ENCODE assay signal across 23 cellular contexts in genomic region chr10:118544401-118544948, GRCh38. TPM values are rescaled to one million over a fixed set of nuclear protein-coding genes. Genes with fewer than 3 reads are reported as not detected.
A peak's percentile ranks its signal among the peaks of the same experiment; 100 is the strongest.
DNase-seq lines count a peak whose midpoint lies in the region; ATAC-seq and TF ChIP-seq lines count a peak whose summit lies in the region.
"Had no signal": no experiment of that assay in that cellular context is flagged by ENCODE, and none has a peak within 500 bp of the region (broad histone marks: within the 10 kb centered on the region; RNA-seq: fewer than 3 reads in every experiment).

No MANE protein-coding gene starts in this region.

- CTCF ChIA-PET in PC-3 (lab: Charles Lee): interaction anchor here (0.8 kb wide), 1 partner anchor 121 kb away, joined by 3 read pairs; no protein-coding TSS in a partner anchor

- BruUV-seq in PC-3 (replicated peaks; lab: Mats Ljungman, UMichigan): no TSS peak

- intact Hi-C loops in PC-3 (cut with micrococcal nuclease): loop anchor here (1.0 to 10.0 kb wide), 2 partner anchors 80 to 1048 kb away; no protein-coding TSS in a partner anchor

- DNase-seq in PC-3: no peak
- DNase-seq in chondrocyte (ENCODE audit: low spot score): no peak
- no peak for DNase-seq in NK-92 treated with Interleukin-12 subunit alpha and Interleukin-12 subunit beta, amount 100 ng/mL, for 24 hours (lab: John Stamatoyannopoulos, UW)
- no peak for DNase-seq in SKM-1 (lab: John Stamatoyannopoulos, UW; ENCODE audit: unreplicated experiment)
- no peak for DNase-seq in H4 (ENCODE audit: low spot score)
- DNase-seq: central memory CD4-positive, alpha-beta T cell; kidney; midbrain; NCI-H187; NCI-H510A; occipital lobe; T1000; uterus had no signal

- H3K27me3 ChIP-seq in PC-3 (ENCODE audit: low read length): peaks cover 25% of the 10 kb centered on the region
- H3K27me3 ChIP-seq: thyroid gland, uterus had no signal

- no peaks in the 10 kb centered on the region for H3K4me1 Mint-ChIP-seq in chondrocyte (ENCODE audit: low read depth)
- H3K4me1 Mint-ChIP-seq in activated T-helper 17 cell treated with anti-CD3 and anti-CD28 coated beads, Interleukin-2, amount 50 U/mL, for 72 hours: no peaks in the 10 kb centered on the region
- H3K4me1 Mint-ChIP-seq: CD8-positive, alpha-beta memory T cell had no signal

- no peak overlapping the region for H3K4me3 Mint-ChIP-seq in chondrocyte (ENCODE audit: unreplicated experiment)
- H3K4me3 Mint-ChIP-seq in activated T-helper 17 cell treated with anti-CD3 and anti-CD28 coated beads, Interleukin-2, amount 50 U/mL, for 72 hours: no peak overlapping the region
- H3K4me3 Mint-ChIP-seq: CD8-positive, alpha-beta memory T cell had no signal

- H3K27me3 Mint-ChIP-seq in chondrocyte (ENCODE audit: low read depth): peaks cover 46% of the 10 kb centered on the region
- peaks cover 39% of the 10 kb centered on the region for H3K27me3 Mint-ChIP-seq in activated T-helper 17 cell treated with anti-CD3 and anti-CD28 coated beads, Interleukin-2, amount 50 U/mL, for 72 hours

- no peaks in the 10 kb centered on the region for H3K9me3 ChIP-seq in PC-3 (ENCODE audit: low read length)
- H3K9me3 ChIP-seq: thyroid gland, uterus had no signal

- no peaks in the 10 kb centered on the region for H3K9me3 Mint-ChIP-seq in chondrocyte (ENCODE audit: low read depth)
- no peaks in the 10 kb centered on the region for H3K9me3 Mint-ChIP-seq in activated T-helper 17 cell treated with anti-CD3 and anti-CD28 coated beads, Interleukin-2, amount 50 U/mL, for 72 hours
- H3K9me3 Mint-ChIP-seq: CD8-positive, alpha-beta memory T cell; naive thymus-derived CD4-positive, alpha-beta T cell had no signal

- no peaks in the 10 kb centered on the region for H3K36me3 ChIP-seq in PC-3 (ENCODE audit: low read depth, low read length)
- H3K36me3 ChIP-seq: thyroid gland, uterus had no signal

- H3K4me3 ChIP-seq in PC-3 (ENCODE audit: low read length): no peak overlapping the region
- H3K4me3 ChIP-seq: thyroid gland, uterus had no signal

- no peaks in the 10 kb centered on the region for H3K79me2 ChIP-seq in PC-3 (ENCODE audit: low read length)

- H4K20me1 ChIP-seq in PC-3 (ENCODE audit: low read length): no peaks in the 10 kb centered on the region

- no peak overlapping the region for H3K9ac ChIP-seq in PC-3 (ENCODE audit: low read length)

- POLR2A ChIA-PET in PC-3 (lab: Charles Lee; ENCODE audit: unreplicated experiment): no interaction called here

- TF ChIP-seq CTCF in 22Rv1 (IDR thresholded peaks at IDR 0.05) (peak; percentile 42), PC-3 (conservative IDR thresholded peaks at IDR 0.05; ENCODE audit: low read depth, low read length) (0 out of 2 replicates have a peak, but pooled peaks have one; percentile 39), chondrocyte (IDR thresholded peaks at IDR 0.05) (peak; percentile 38)

- no peak overlapping the region for H2AFZ ChIP-seq in PC-3 (ENCODE audit: low read length)

- H3K27ac ChIP-seq in 22Rv1: no peak overlapping the region
- no peak overlapping the region for H3K27ac ChIP-seq in PC-3 (ENCODE audit: low read length)
- H3K27ac ChIP-seq: thyroid gland, uterus had no signal

- no peak overlapping the region for H3K4me2 ChIP-seq in PC-3 (ENCODE audit: low read length)

- peak; percentile 11 for ATAC-seq in GM19395 (IDR thresholded peaks at IDR 0.05; ENCODE audit: unreplicated experiment)
- no peak for ATAC-seq in PC-3
- no peak for ATAC-seq in activated T-helper 17 cell treated with anti-CD3 and anti-CD28 coated beads, Interleukin-2, amount 50 U/mL, for 72 hours (replicated peaks)

- H3K27ac Mint-ChIP-seq in chondrocyte (ENCODE audit: unreplicated experiment): no peak overlapping the region
- H3K27ac Mint-ChIP-seq in activated T-helper 17 cell treated with anti-CD3 and anti-CD28 coated beads, Interleukin-2, amount 50 U/mL, for 72 hours: no peak overlapping the region
- H3K27ac Mint-ChIP-seq: CD8-positive, alpha-beta memory T cell; naive thymus-derived CD4-positive, alpha-beta T cell had no signal

- no peaks in the 10 kb centered on the region for H3K9me2 ChIP-seq in PC-3 (replicated peaks; ENCODE audit: low read length)

- no peaks in the 10 kb centered on the region for H3K4me1 ChIP-seq in PC-3 (ENCODE audit: insufficient read depth, low read length)
- H3K4me1 ChIP-seq: thyroid gland, uterus had no signal

- no peaks in the 10 kb centered on the region for H3K36me3 Mint-ChIP-seq in chondrocyte (ENCODE audit: low read depth)
- H3K36me3 Mint-ChIP-seq in activated T-helper 17 cell treated with anti-CD3 and anti-CD28 coated beads, Interleukin-2, amount 50 U/mL, for 72 hours (ENCODE audit: low read depth): no peaks in the 10 kb centered on the region
- H3K36me3 Mint-ChIP-seq: CD8-positive, alpha-beta memory T cell had no signal

- H3F3A ChIP-seq in PC-3 (ENCODE audit: low read length, unreplicated experiment): no peaks in the 10 kb centered on the region

RNA-seq across cellular contexts. Expression of gene PRLHR, which starts 51.0 kb away (rescaled TPM):
- not detected in 2 replicates for total RNA-seq in PC-3 (2014; rRNA removed)
- not detected in 3 replicates for total RNA-seq in chondrocyte
- not detected for total RNA-seq in activated T-helper 17 cell treated with anti-CD3 and anti-CD28 coated beads, Interleukin-2, amount 50 U/mL, for 72 hours
- not detected in 2 replicates for total RNA-seq in H4 (2014; rRNA removed; shearing (Covaris generic))
- total RNA-seq: A673; CD8-positive, alpha-beta memory T cell; kidney; lower leg skin; MCF 10A; naive thymus-derived CD4-positive, alpha-beta T cell; pulmonary artery endothelial cell; thyroid gland had no signal
